ENCODE assay signal across 20 cellular contexts in genomic region chr6:133408543-133408942, GRCh38.
"Had no signal": no experiment of that assay in that cellular context is flagged by ENCODE, and none has a peak within 500 bp of the region (broad histone marks: within the 10 kb centered on the region; RNA-seq: fewer than 3 reads in every experiment).

No MANE protein-coding gene starts in this region.

- H3K4me2 ChIP-seq: hepatocyte had no signal

- DNase-seq: activated CD4-positive, alpha-beta T cell treated with anti-CD3 and anti-CD28 coated beads, Interleukin-2, amount 10 ng/mL, durations not matched to agents 7 days and 5 days; activated CD8-positive, alpha-beta memory T cell treated with anti-CD3 and anti-CD28 coated beads, Interleukin-2, amount 50 U/mL, for 48 hours; activated gamma-delta T cell treated with Interleukin-2 at 50 U/mL for 16 hours; activated T-cell treated with anti-CD3 and anti-CD28 coated beads, Interleukin-2, amount 50 U/mL, for 72 hours; adrenal gland; dermis blood vessel endothelial cell; effector memory CD4-positive, alpha-beta T cell; foreskin keratinocyte; left cardiac atrium; mesendoderm; naive thymus-derived CD8-positive, alpha-beta T cell; stimulated activated CD4-positive, alpha-beta T cell treated with anti-CD3 and anti-CD28 coated beads, Interleukin-2, amount 100 ng/mL, for 24 hours; stimulated activated naive CD8-positive, alpha-beta T cell treated with anti-CD3 and anti-CD28 coated beads, Interleukin-15, Interleukin-2, amounts not matched to agents 100 U/mL and 50 U/mL, for 24 hours; substantia nigra; T-helper 9 cell; tibial artery had no signal

- H3K27ac ChIP-seq: adrenal gland, foreskin keratinocyte, hepatocyte, prostate gland, right atrium auricular region, tibial artery had no signal

- ATAC-seq: activated naive CD4-positive, alpha-beta T cell treated with anti-CD3 and anti-CD28 coated beads, Interleukin-2, amount 50 U/mL, for 72 hours; activated T-cell treated with anti-CD3 and anti-CD28 coated beads, Interleukin-2, amount 50 U/mL, for 72 hours; foreskin keratinocyte; left cardiac atrium; naive thymus-derived CD8-positive, alpha-beta T cell; stimulated activated naive CD8-positive, alpha-beta T cell treated with anti-CD3 and anti-CD28 coated beads, Interleukin-15, Interleukin-2, amounts not matched to agents 100 U/mL and 50 U/mL, for 24 hours had no signal

- H3K79me2 ChIP-seq: hepatocyte had no signal

- H3K4me3 ChIP-seq: adrenal gland, hepatocyte, prostate gland, right atrium auricular region, tibial artery had no signal

- H3K36me3 ChIP-seq: adrenal gland, prostate gland, right atrium auricular region, tibial artery had no signal

- H3K27me3 ChIP-seq: adrenal gland, foreskin keratinocyte, hepatocyte, right atrium auricular region, tibial artery had no signal

- H3K4me1 ChIP-seq: adrenal gland, foreskin keratinocyte, prostate gland, right atrium auricular region, tibial artery had no signal

- H2AFZ ChIP-seq: hepatocyte had no signal

- H3K9me3 ChIP-seq: adrenal gland, prostate gland, right atrium auricular region, tibial artery had no signal
